8 cellular contexts compared by ENCODE assay signal in the genomic region with DNA sequence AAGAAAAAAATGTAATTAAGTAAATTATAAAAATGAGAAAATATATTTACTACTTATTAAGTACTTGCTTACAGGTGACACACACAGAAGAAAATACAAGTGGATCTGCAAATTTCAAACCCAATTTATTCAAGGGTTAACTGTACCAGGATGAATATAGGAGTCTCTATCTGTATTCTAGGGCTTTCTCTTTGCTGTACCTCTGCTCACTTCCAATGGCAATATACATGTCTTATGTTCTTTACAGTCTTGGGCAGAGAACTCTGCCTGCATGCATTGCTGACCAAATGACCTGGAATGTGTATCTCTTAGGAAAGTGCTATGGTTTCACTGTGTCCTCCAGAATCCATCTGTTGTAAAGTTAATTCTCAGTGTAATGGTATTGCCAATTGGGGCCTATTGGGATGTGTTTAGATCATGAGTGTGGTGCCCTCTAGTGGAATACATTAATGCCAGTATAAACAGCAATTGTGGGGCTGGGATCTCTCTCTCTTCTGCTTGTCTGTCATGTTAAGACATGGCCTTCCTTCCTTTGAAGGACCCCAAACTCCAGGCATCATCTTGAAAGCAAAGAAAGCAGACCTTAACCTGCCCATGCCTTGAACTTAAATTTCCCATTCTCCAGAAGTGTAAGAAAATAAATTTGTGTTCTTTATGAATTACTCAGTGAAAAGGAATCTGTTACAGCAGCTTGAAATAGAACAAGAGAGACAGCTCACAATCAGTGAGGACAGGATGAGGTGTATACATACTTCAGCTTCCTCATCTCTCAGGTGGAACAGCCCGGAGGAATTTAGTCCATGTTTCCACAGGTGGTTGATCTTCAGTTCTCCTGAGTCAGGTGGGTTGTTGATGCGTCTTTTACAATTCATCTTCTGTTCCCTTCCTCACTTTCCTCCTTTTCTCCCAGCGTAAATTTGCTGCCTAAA.
DNase-seq lines count a peak whose midpoint lies in the region; ATAC-seq and TF ChIP-seq lines count a peak whose summit lies in the region.
"Not testable (repeated sequence)": the region's sequence is repeated elsewhere in the genome, so short reads cannot be mapped to it uniquely, and the experiment has no call there.

No MANE protein-coding gene starts in this region.

- H3K4me2 ChIP-seq in GM23248 (ENCODE audit: unreplicated experiment); KMS-11; mesendoderm (ENCODE audit: low read length): not testable (repeated sequence)

- not testable (repeated sequence) for H3K27me3 Mint-ChIP-seq in activated CD8-positive, alpha-beta memory T cell treated with anti-CD3 and anti-CD28 coated beads, Interleukin-2, amount 10 ng/mL, durations not matched to agents 7 days and 5 days

- not testable (repeated sequence) for H3K56ac ChIP-seq in mesendoderm (ENCODE audit: low read length)

- not testable (repeated sequence) for H3K4ac ChIP-seq in mesendoderm (ENCODE audit: low read depth, low read length)

- H3K4me3 ChIP-seq in GM23248; KMS-11 (IDR thresholded peaks at IDR 0.05; ENCODE audit: insufficient read depth, low read depth, low read length); mesendoderm (ENCODE audit: low read length); transverse colon: not testable (repeated sequence)

- H3K79me2 ChIP-seq in GM23248 (ENCODE audit: insufficient read depth); KMS-11 (ENCODE audit: insufficient read depth, low read depth); mesendoderm (ENCODE audit: control insufficient read depth, insufficient read depth, low read length): not testable (repeated sequence)

- CTCF ChIA-PET in activated CD8-positive, alpha-beta memory T cell treated with anti-CD3 and anti-CD28 coated beads, Interleukin-2, amount 10 ng/mL, durations not matched to agents 7 days and 5 days (lab: Charles Lee), result not testable (repeated sequence)

- H3K18ac ChIP-seq in mesendoderm (ENCODE audit: low read length), result not testable (repeated sequence)

- not testable (repeated sequence) for H3K4me3 Mint-ChIP-seq in activated CD8-positive, alpha-beta memory T cell treated with anti-CD3 and anti-CD28 coated beads, Interleukin-2, amount 10 ng/mL, durations not matched to agents 7 days and 5 days

- TF ChIP-seq CTCF in KMS-11 (conservative IDR thresholded peaks at IDR 0.05; ENCODE audit: low read depth, low read length), result peak; percentile 35; the same call in 1 of the 2 replicates
- peak in 4 of 5 experiments; percentile 27 to 51 (median 38) for TF ChIP-seq CTCF in transverse colon (IDR thresholded peaks at IDR 0.05)

- not testable (repeated sequence) for H3K36me3 Mint-ChIP-seq in activated CD8-positive, alpha-beta memory T cell treated with anti-CD3 and anti-CD28 coated beads, Interleukin-2, amount 10 ng/mL, durations not matched to agents 7 days and 5 days

- not testable (repeated sequence) for H3K27ac Mint-ChIP-seq in activated CD8-positive, alpha-beta memory T cell treated with anti-CD3 and anti-CD28 coated beads, Interleukin-2, amount 10 ng/mL, durations not matched to agents 7 days and 5 days

- not testable (repeated sequence) for H3K36me3 ChIP-seq in GM23248 (ENCODE audit: low read depth); KMS-11 (ENCODE audit: insufficient read depth); mesendoderm (ENCODE audit: control insufficient read depth, insufficient read depth, low read length); transverse colon

- not testable (repeated sequence) for H4K5ac ChIP-seq in mesendoderm (ENCODE audit: low read length)

- DNase-seq in DMS153 treated with DMSO at 0.1 percent for 48 hours (lab: John Stamatoyannopoulos, UW; ENCODE audit: unreplicated experiment) (peak; percentile 0), GM23248 (peak; percentile 57), NOMO-1 treated with DMSO at 0.1 percent for 48 hours (lab: John Stamatoyannopoulos, UW; ENCODE audit: unreplicated experiment) (peak; percentile 34), fibroblast of the conjunctiva (ENCODE audit: low read depth) (peak; percentile 1), mesendoderm (peak; percentile 67)
- not testable (repeated sequence) for DNase-seq in activated CD8-positive, alpha-beta memory T cell treated with anti-CD3 and anti-CD28 coated beads, Interleukin-2, amount 10 ng/mL, durations not matched to agents 7 days and 5 days; transverse colon

- H3K9ac ChIP-seq in GM23248; KMS-11; mesendoderm (ENCODE audit: low read length): not testable (repeated sequence)

- H3K4me1 Mint-ChIP-seq in activated CD8-positive, alpha-beta memory T cell treated with anti-CD3 and anti-CD28 coated beads, Interleukin-2, amount 10 ng/mL, durations not matched to agents 7 days and 5 days, result not testable (repeated sequence)

- H2BK120ac ChIP-seq in mesendoderm (ENCODE audit: low read depth, low read length), result not testable (repeated sequence)

- H3F3A ChIP-seq in GM23248 (ENCODE audit: insufficient read depth), result not testable (repeated sequence)

- H2AFZ ChIP-seq in GM23248; KMS-11 (ENCODE audit: low read depth): not testable (repeated sequence)

- not testable (repeated sequence) for H3K9me3 ChIP-seq in GM23248 (ENCODE audit: low read depth); transverse colon

- 40 to 44% methylated on average over 2 to 3 of the region's 3 CpGs for WGBS in GM23248 (ENCODE audit: low coverage in 1 of 2, low lambda C conversion rate in 2 of 2, missing lambda C conversion rate in 2 of 2), 2 experiments
- no CpG with 5 or more reads among the region's 3 CpGs for WGBS in mesendoderm (ENCODE audit: extremely low coverage, insufficient coverage, low lambda C conversion rate)
- 57 to 75% methylated on average over 1 to 2 of the region's 3 CpGs for WGBS in transverse colon (ENCODE audit: low coverage in 1 of 2), 2 donors

- intact Hi-C loops in transverse colon (cut with DNase I; ENCODE audit: low total_unique reads), result not testable (repeated sequence)

- not testable (repeated sequence) for H3K4me1 ChIP-seq in GM23248 (ENCODE audit: insufficient read depth); KMS-11 (ENCODE audit: low read depth, poor library complexity, severe bottlenecking); mesendoderm (ENCODE audit: control insufficient read depth, low read depth, low read length); transverse colon

- not testable (repeated sequence) for H3K79me1 ChIP-seq in mesendoderm (ENCODE audit: low read length)

- ATAC-seq in activated CD8-positive, alpha-beta memory T cell treated with anti-CD3 and anti-CD28 coated beads, Interleukin-2, amount 10 ng/mL, durations not matched to agents 7 days and 5 days, result peak; percentile 42

- H4K8ac ChIP-seq in mesendoderm (ENCODE audit: low read depth, low read length), result not testable (repeated sequence)

- H4K20me1 ChIP-seq in GM23248 (ENCODE audit: insufficient read depth); KMS-11 (ENCODE audit: insufficient read depth): not testable (repeated sequence)

- H3K23ac ChIP-seq in mesendoderm (ENCODE audit: low read length), result not testable (repeated sequence)

- H3K27ac ChIP-seq in GM23248; KMS-11; mesendoderm (ENCODE audit: low read depth, low read length); transverse colon: not testable (repeated sequence)

- not testable (repeated sequence) for H2AK5ac ChIP-seq in mesendoderm (ENCODE audit: low read length)

- H2BK5ac ChIP-seq in mesendoderm (ENCODE audit: low read length), result not testable (repeated sequence)

- in situ Hi-C loops in GM23248 (cut with MboI), result loop anchor here (25.0 kb wide), 1 partner anchor 1139 kb away; no protein-coding TSS in a partner anchor
- in situ Hi-C loops in transverse colon (cut with MboI; ENCODE audit: low pct_ligation_motif_present in 1 of 4, low pct_unique_long_range_greater_than_20kb in 1 of 4, low sequenced_read_pairs in 3 of 4), result not testable (repeated sequence)

- H3K9me2 ChIP-seq in GM23248 (ENCODE audit: insufficient read depth), result not testable (repeated sequence)

- not testable (repeated sequence) for H3K9me3 Mint-ChIP-seq in activated CD8-positive, alpha-beta memory T cell treated with anti-CD3 and anti-CD28 coated beads, Interleukin-2, amount 10 ng/mL, durations not matched to agents 7 days and 5 days (ENCODE audit: low read depth)

- not testable (repeated sequence) for H2BK15ac ChIP-seq in mesendoderm (replicated peaks; ENCODE audit: low read depth)

- TF ChIP-seq EP300 in transverse colon (IDR thresholded peaks at IDR 0.05; ENCODE audit: low read depth), result not testable (repeated sequence)

- H3K27me3 ChIP-seq in GM23248 (replicated peaks; ENCODE audit: insufficient read depth); KMS-11 (ENCODE audit: insufficient read depth, low read depth); mesendoderm (ENCODE audit: insufficient read depth, low read length, poor library complexity); transverse colon: not testable (repeated sequence)

- not testable (repeated sequence) for TF ChIP-seq POLR2A in transverse colon (IDR thresholded peaks at IDR 0.05)
